Comparison of ENCODE assay signal across 1 cellular context in genomic region chr11:1279674-1280055, GRCh38.
A peak's percentile ranks its signal among the peaks of the same experiment; 100 is the strongest.
TF ChIP-seq lines count a peak whose summit lies in the region.

No MANE protein-coding gene starts in this region.

TF ChIP-seq in HepG2, 621 proteins besides CTCF, POLR2A, EP300 and RAD21:
- no peak for TF ChIP-seq SNAPC4 (CRISPR knock-in tag; IDR thresholded peaks at IDR 0.05)
- peak; percentile 3 for TF ChIP-seq HNRNPLL (IDR thresholded peaks at IDR 0.05; ENCODE audit: low read depth, low read length, poor library complexity, severe bottlenecking)
TF ChIP-seq in HepG2: peak in this region for 1.
